8 cellular contexts compared by ENCODE assay signal in genomic region chr5:171418316-171418981, GRCh38. TPM values are rescaled to one million over a fixed set of nuclear protein-coding genes. Genes with fewer than 3 reads are reported as not detected.
DNase-seq lines count a peak whose midpoint lies in the region; ATAC-seq and TF ChIP-seq lines count a peak whose summit lies in the region.

No MANE protein-coding gene starts in this region.

- TF ChIP-seq CTCF in WI38 (IDR thresholded peaks at IDR 0.05; ENCODE audit: low read depth, low read length): peak; percentile 90

- ATAC-seq in HG02678 (IDR thresholded peaks at IDR 0.05; ENCODE audit: unreplicated experiment): peak; percentile 66
- ATAC-seq in left colon: peak; percentile 78

- peak overlapping the region; percentile 50 for H3K4me3 ChIP-seq in WI38 (ENCODE audit: low read depth, low read length)

- DNase-seq in NCI-H510A treated with DMSO at 0.1 percent for 48 hours (lab: John Stamatoyannopoulos, UW) (peak; percentile 54), NCI-H510A (lab: John Stamatoyannopoulos, UW) (no peak), NCI-H146 (lab: John Stamatoyannopoulos, UW) (peak; percentile 56), dedifferentiated amniotic fluid mesenchymal stem cell (ENCODE audit: extremely low spot score) (peak; percentile 81), left colon (peak; percentile 65 to 75)
- peak; percentile 39 to 53 (median 47) for DNase-seq in stimulated activated CD4-positive, alpha-beta T cell treated with anti-CD3 and anti-CD28 coated beads, Interleukin-12 subunit alpha, Interleukin-12 subunit beta, amount 100 ng/mL, for 48 hours (ENCODE audit: low read depth in 2 of 3, low spot score in 1 of 3)

- intact Hi-C loops in left colon (cut with DNase I, micrococcal nuclease): loop anchor here (5.0 to 10.0 kb wide), 2 partner anchors 486 to 489 kb away; no protein-coding TSS in a partner anchor

RNA-seq across cellular contexts. Expression of gene FGF18, which starts 1.0 kb away (rescaled TPM):
- total RNA-seq in left colon: under 1 TPM; 0.31 to 0.43 TPM

RNA-seq across cellular contexts. Expression of gene NPM1, which starts 30.8 kb away (rescaled TPM):
- 100 to 1,000 TPM; 407 to 440 TPM for total RNA-seq in left colon
